Comparison of ENCODE assay signal across 1 cellular context in the genomic region with DNA sequence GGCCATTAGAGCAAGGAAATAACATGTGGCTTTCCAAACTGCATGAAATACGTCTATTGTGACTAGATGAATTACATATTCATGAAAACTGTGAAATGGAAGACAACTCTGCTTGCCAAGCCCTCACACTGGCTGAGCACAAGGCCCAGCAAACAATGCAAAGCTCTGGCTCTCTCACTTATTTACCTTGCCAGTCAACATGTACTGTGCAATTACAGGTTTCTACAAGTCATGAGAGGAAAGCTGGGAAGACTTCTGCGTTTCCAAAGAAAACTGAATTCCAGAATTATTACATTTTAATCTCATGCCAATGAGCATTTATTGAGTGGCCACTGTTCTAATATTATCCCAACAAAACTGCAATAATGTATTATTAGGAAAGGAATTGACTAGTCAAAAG.
TF ChIP-seq lines count a peak whose summit lies in the region.

No MANE protein-coding gene starts in this region.

TF ChIP-seq in H1, 55 proteins besides CTCF, POLR2A, EP300 and RAD21:
- TF ChIP-seq ATF3 (IDR thresholded peaks at IDR 0.05; ENCODE audit: insufficient read depth, low read depth, low read length) = no peak
- TF ChIP-seq JUND (IDR thresholded peaks at IDR 0.05; ENCODE audit: low read length) = no peak
- TF ChIP-seq SRF (IDR thresholded peaks at IDR 0.05; ENCODE audit: low read depth, low read length) = no peak
- no peak for TF ChIP-seq TEAD4 (IDR thresholded peaks at IDR 0.05; ENCODE audit: low read depth, low read length)
- TF ChIP-seq KDM1A (IDR thresholded peaks at IDR 0.05; ENCODE audit: borderline replicate concordance, low read length) = no peak
- no peak for TF ChIP-seq GABPA (IDR thresholded peaks at IDR 0.05; ENCODE audit: borderline replicate concordance, insufficient read depth, low read length)
- TF ChIP-seq SIRT6 (IDR thresholded peaks at IDR 0.05; ENCODE audit: low read length) = no peak
- no peak for TF ChIP-seq BRCA1 (IDR thresholded peaks at IDR 0.05; ENCODE audit: low read depth, low read length)
- no peak for TF ChIP-seq BCL11A (IDR thresholded peaks at IDR 0.05; ENCODE audit: low read depth in 2 of 2, low read length in 2 of 2)
- no peak for TF ChIP-seq CEBPB (IDR thresholded peaks at IDR 0.05; ENCODE audit: low read depth, low read length)
- no peak for TF ChIP-seq TCF12 (IDR thresholded peaks at IDR 0.05; ENCODE audit: low read depth, low read length)
- no peak for TF ChIP-seq ASH2L (IDR thresholded peaks at IDR 0.05; ENCODE audit: low read length)
- no peak for TF ChIP-seq CHD2 (IDR thresholded peaks at IDR 0.05; ENCODE audit: low read length)
- no peak for TF ChIP-seq TBP (IDR thresholded peaks at IDR 0.05; ENCODE audit: low read depth, low read length)
- no peak for TF ChIP-seq BACH1 (IDR thresholded peaks at IDR 0.05; ENCODE audit: low read length)
- TF ChIP-seq SIX5 (IDR thresholded peaks at IDR 0.05; ENCODE audit: low read depth, low read length) = no peak
- no peak for TF ChIP-seq TAF7 (optimal IDR thresholded peaks at IDR 0.05; ENCODE audit: borderline replicate concordance, low read depth, low read length)
- TF ChIP-seq, protein P1, sequence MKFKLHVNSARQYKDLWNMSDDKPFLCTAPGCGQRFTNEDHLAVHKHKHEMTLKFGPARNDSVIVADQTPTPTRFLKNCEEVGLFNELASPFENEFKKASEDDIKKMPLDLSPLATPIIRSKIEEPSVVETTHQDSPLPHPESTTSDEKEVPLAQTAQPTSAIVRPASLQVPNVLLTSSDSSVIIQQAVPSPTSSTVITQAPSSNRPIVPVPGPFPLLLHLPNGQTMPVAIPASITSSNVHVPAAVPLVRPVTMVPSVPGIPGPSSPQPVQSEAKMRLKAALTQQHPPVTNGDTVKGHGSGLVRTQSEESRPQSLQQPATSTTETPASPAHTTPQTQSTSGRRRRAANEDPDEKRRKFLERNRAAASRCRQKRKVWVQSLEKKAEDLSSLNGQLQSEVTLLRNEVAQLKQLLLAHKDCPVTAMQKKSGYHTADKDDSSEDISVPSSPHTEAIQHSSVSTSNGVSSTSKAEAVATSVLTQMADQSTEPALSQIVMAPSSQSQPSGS (IDR thresholded peaks at IDR 0.05; ENCODE audit: low read length) = no peak
- no peak for TF ChIP-seq SP2 (IDR thresholded peaks at IDR 0.05; ENCODE audit: low read length)
